10 cellular contexts compared by ENCODE assay signal in the genomic region with DNA sequence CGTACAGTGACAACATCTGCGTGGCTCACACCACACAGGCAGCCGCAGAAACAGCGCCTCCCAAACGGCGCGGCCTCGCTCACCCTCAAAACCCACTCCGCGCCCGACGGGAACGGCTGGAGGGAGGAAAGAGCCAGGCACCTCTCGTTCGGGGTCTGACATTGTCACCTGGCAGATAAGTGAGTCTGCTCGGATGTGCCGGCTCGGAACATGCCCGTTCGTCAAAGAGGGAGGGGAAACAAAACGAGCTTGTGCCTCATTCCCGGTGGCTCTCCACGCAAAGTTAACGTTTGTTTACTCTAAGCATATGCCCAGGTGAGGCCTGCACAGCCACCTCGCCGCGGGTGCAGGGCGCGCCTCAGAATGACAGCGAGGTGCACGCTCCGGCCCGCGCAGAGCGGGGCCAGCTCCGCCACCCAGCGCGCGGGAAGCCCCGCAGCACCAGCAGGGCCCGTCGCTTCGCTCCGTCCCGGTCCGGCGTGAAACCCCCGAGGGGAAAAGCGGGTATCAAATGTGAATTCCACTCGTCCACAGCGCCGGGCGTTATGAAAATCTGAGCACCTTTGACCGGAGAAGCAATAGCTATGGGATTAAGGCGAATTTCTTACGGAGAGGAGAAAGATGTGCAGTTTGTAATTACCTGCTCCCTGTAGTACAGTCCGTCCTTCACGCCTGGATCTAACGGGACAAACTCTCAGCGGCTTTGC. TPM values are rescaled to one million over a fixed set of nuclear protein-coding genes. Genes with fewer than 3 reads are reported as not detected.
DNase-seq lines count a peak whose midpoint lies in the region; ATAC-seq and TF ChIP-seq lines count a peak whose summit lies in the region.
"Had no signal": no experiment of that assay in that cellular context is flagged by ENCODE, and none has a peak within 500 bp of the region (broad histone marks: within the 10 kb centered on the region; RNA-seq: fewer than 3 reads in every experiment).

No MANE protein-coding gene starts in this region.

- H3K9ac ChIP-seq in skeletal muscle satellite cell (ENCODE audit: low read depth, low read length), result no peak overlapping the region

- no peaks in the 10 kb centered on the region for H3K4me1 ChIP-seq in right cardiac atrium (ENCODE audit: control insufficient read depth, insufficient read depth, low read length)
- peaks cover 2% of the 10 kb centered on the region for H3K4me1 ChIP-seq in skeletal muscle satellite cell (ENCODE audit: control insufficient read depth, insufficient read depth, low read length)

- ATAC-seq in SK-N-SH treated with all-trans-retinoic acid at 6 μM for 48 hours (peak; percentile 47), right cardiac atrium (peak in 1 of 2 donors; percentile 48), GM21360 (IDR thresholded peaks at IDR 0.05; ENCODE audit: unreplicated experiment) (no peak)

- intact Hi-C loops in right cardiac atrium (cut with DNase I), result no loop called here

- H3K9me3 ChIP-seq in right cardiac atrium (ENCODE audit: control insufficient read depth, low read length) (no peaks in the 10 kb centered on the region), skeletal muscle satellite cell (replicated peaks; ENCODE audit: low read length) (no peaks in the 10 kb centered on the region)

- no peak overlapping the region for H3K27ac ChIP-seq in right cardiac atrium (ENCODE audit: low read length)
- H3K27ac ChIP-seq: 22Rv1 had no signal

- peak overlapping the region; percentile 47 for H3K4me2 ChIP-seq in skeletal muscle satellite cell (ENCODE audit: low read length)

- DNase-seq in DMS 273 (lab: John Stamatoyannopoulos, UW; ENCODE audit: unreplicated experiment) (peak; percentile 80), DMS 273 treated with DMSO at 0.1 percent for 48 hours (lab: John Stamatoyannopoulos, UW) (no peak), right cardiac atrium (no peak), GM19240 (ENCODE audit: insufficient read length, low spot score) (no peak), LoVo (ENCODE audit: low spot score) (no peak)

- WGBS in right cardiac atrium, result 1% methylated on average over 60 of the region's 60 CpGs

- no peaks in the 10 kb centered on the region for H3K36me3 ChIP-seq in skeletal muscle satellite cell (ENCODE audit: insufficient read depth, low read length)

- H3K4me3 ChIP-seq in right cardiac atrium (ENCODE audit: low read length), result peak overlapping the region; percentile 37
- no peak overlapping the region for H3K4me3 ChIP-seq in skeletal muscle satellite cell (ENCODE audit: low read length)

- H3K27me3 ChIP-seq in right cardiac atrium (ENCODE audit: control insufficient read depth, insufficient read depth) (no peaks in the 10 kb centered on the region), skeletal muscle satellite cell (ENCODE audit: control insufficient read depth, insufficient read depth, low read length) (peaks cover 50% of the 10 kb centered on the region)

TF ChIP-seq in SK-N-SH treated with all-trans-retinoic acid at 6 μM for 48 hours, 23 proteins besides CTCF, POLR2A, EP300 and RAD21:
- TF ChIP-seq ARNTL (CRISPR knock-in tag; IDR thresholded peaks at IDR 0.05; ENCODE audit: borderline replicate concordance, low read depth) (no peak), ZNF70 (CRISPR knock-in tag; IDR thresholded peaks at IDR 0.05) (no peak), RARB (CRISPR knock-in tag; IDR thresholded peaks at IDR 0.05) (no peak), ZFP3 (CRISPR knock-in tag; IDR thresholded peaks at IDR 0.05) (no peak)
- TF ChIP-seq, protein P1, sequence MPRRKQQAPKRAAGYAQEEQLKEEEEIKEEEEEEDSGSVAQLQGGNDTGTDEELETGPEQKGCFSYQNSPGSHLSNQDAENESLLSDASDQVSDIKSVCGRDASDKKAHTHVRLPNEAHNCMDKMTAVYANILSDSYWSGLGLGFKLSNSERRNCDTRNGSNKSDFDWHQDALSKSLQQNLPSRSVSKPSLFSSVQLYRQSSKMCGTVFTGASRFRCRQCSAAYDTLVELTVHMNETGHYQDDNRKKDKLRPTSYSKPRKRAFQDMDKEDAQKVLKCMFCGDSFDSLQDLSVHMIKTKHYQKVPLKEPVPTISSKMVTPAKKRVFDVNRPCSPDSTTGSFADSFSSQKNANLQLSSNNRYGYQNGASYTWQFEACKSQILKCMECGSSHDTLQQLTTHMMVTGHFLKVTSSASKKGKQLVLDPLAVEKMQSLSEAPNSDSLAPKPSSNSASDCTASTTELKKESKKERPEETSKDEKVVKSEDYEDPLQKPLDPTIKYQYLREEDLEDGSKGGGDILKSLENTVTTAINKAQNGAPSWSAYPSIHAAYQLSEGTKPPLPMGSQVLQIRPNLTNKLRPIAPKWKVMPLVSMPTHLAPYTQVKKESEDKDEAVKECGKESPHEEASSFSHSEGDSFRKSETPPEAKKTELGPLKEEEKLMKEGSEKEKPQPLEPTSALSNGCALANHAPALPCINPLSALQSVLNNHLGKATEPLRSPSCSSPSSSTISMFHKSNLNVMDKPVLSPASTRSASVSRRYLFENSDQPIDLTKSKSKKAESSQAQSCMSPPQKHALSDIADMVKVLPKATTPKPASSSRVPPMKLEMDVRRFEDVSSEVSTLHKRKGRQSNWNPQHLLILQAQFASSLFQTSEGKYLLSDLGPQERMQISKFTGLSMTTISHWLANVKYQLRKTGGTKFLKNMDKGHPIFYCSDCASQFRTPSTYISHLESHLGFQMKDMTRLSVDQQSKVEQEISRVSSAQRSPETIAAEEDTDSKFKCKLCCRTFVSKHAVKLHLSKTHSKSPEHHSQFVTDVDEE (CRISPR knock-in tag; IDR thresholded peaks at IDR 0.05), result no peak

RNA-seq across cellular contexts. Expression of a gene that starts 13.1 kb away (rescaled TPM):
- not detected for total RNA-seq in right cardiac atrium
- not detected for polyA plus RNA-seq in right cardiac atrium
- total RNA-seq in skeletal muscle satellite cell (2012; rRNA removed), result 0.66 TPM in 1 of 2 replicates, not detected in the other
- total RNA-seq: dermis microvascular lymphatic vessel endothelial cell had no signal
